Comparison of ENCODE assay signal across 8 cellular contexts in the genomic region with DNA sequence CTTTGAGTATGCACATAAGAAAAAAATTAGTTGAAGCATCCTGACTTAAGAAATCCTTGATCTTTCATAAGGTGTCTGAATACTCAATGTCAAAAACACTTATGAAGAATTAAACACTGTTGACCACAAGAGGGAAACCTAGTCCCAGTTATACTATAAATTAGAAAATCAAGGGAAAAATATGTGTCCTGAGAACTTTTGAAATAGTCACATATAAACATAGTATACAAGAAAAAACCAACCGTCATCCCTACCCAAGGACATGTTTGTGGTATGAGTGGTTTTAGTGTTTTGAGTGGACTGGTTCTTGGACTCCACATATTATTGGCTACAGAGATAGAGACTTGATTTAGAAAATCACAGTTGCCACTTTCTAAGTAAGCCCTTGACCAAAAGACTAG. TPM values are rescaled to one million over a fixed set of nuclear protein-coding genes. Genes with fewer than 3 reads are reported as not detected.
A peak's percentile ranks its signal among the peaks of the same experiment; 100 is the strongest.
DNase-seq lines count a peak whose midpoint lies in the region; ATAC-seq, FAIRE-seq and TF ChIP-seq lines count a peak whose summit lies in the region.

No MANE protein-coding gene starts in this region.

- POLR2A ChIA-PET in Caco-2 (lab: Charles Lee) (no interaction called here), K562 (lab: Yijun Ruan, JAX) (no interaction called here)

- TF ChIP-seq CTCF in Caco-2 (IDR thresholded peaks at IDR 0.05; ENCODE audit: insufficient read depth in 1 of 2, low read depth in 1 of 2, low read length in 1 of 2, severe bottlenecking in 1 of 2, unreplicated experiment in 1 of 2) (peak; percentile 11 to 50), K562 (IDR thresholded peaks at IDR 0.05 in 2 of 3, conservative IDR thresholded peaks at IDR 0.05 in 1 of 3; ENCODE audit: insufficient read depth in 2 of 3, low read depth in 1 of 3, low read length in 3 of 3) (peak in 2 of 3 experiments; percentile 30 to 72; a peak in 3 of 6 replicates), lung (IDR thresholded peaks at IDR 0.05; ENCODE audit: control extremely low read depth, extremely low read depth) (peak; percentile 44)

- BruUV-seq in Caco-2 (replicated peaks; lab: Mats Ljungman, UMichigan) (no TSS peak), K562 (replicated peaks; lab: Mats Ljungman, UMichigan) (no TSS peak)

- CTCF ChIA-PET in Caco-2 (lab: Charles Lee) (interaction anchor here (0.7 kb wide), 1 partner anchor 260 kb away, joined by 3 read pairs; no protein-coding TSS in a partner anchor), K562 (lab: Yijun Ruan, JAX; ENCODE audit: low intra/inter-chr PET ratio) (interaction anchor here (0.8 to 1.9 kb wide), 8 partner anchors 11 to 552 kb away, joined by 3 to 12 read pairs (median 6); no protein-coding TSS in a partner anchor)

- in situ Hi-C loops in K562 (cut with MboI): no loop called here

- H3K4me1 ChIP-seq in Caco-2 (no peaks in the 10 kb centered on the region), K562 (replicated peaks in 1 of 2; ENCODE audit: control insufficient read depth in 2 of 2, insufficient read depth in 2 of 2, low read length in 2 of 2) (no peaks in the 10 kb centered on the region), lung (ENCODE audit: control insufficient read depth in 2 of 2, insufficient read depth in 2 of 2, low read length in 2 of 2) (no peaks in the 10 kb centered on the region)

- WGBS in K562 (ENCODE audit: insufficient coverage, low coverage, missing lambda C conversion rate): 0% methylated on average over 1 of the region's 1 CpG
- WGBS in lung, 2 donors: 0% methylated on average over 1 of the region's 1 CpG

- H3K4me3 Mint-ChIP-seq in Caco-2 (ENCODE audit: unreplicated experiment): no peak overlapping the region

- H3K9me3 ChIP-seq in Caco-2 (no peaks in the 10 kb centered on the region; the same call in 1 of the 2 replicates), K562 (replicated peaks; ENCODE audit: control insufficient read depth, insufficient read depth, low read depth, low read length) (no peaks in the 10 kb centered on the region), lung (ENCODE audit: control insufficient read depth in 2 of 2, insufficient read depth in 1 of 2, low read length in 1 of 2) (peaks cover 0 to 2% of the 10 kb centered on the region in 2 donors)

- H3K27ac ChIP-seq in K562 (ENCODE audit: extremely low read depth, low read depth, low read length): no peak overlapping the region
- H3K27ac ChIP-seq in lung (ENCODE audit: low read depth in 1 of 2, low read length in 1 of 2): no peak overlapping the region

- H3K27me3 Mint-ChIP-seq in Caco-2 (ENCODE audit: insufficient read depth, unreplicated experiment): peaks cover 15% of the 10 kb centered on the region

- no peak for TF ChIP-seq POLR2A in K562 (conservative IDR thresholded peaks at IDR 0.05)

- TF ChIP-seq EP300 in K562 (IDR thresholded peaks at IDR 0.05; ENCODE audit: low read length): no peak

- H3K27ac Mint-ChIP-seq in Caco-2 (ENCODE audit: unreplicated experiment): no peak overlapping the region

- no peak overlapping the region for H3K4me2 ChIP-seq in K562 (ENCODE audit: insufficient read depth, low read length)

- H3K4me1 Mint-ChIP-seq in Caco-2 (ENCODE audit: low read depth, unreplicated experiment): no peaks in the 10 kb centered on the region

- H3K27me3 ChIP-seq in Caco-2 (replicated peaks; ENCODE audit: control insufficient read depth, insufficient read depth, low read length) (no peaks in the 10 kb centered on the region), K562 (ENCODE audit: control insufficient read depth in 2 of 2, insufficient read depth in 2 of 2, low read length in 2 of 2) (no peaks in the 10 kb centered on the region), lung (ENCODE audit: control insufficient read depth, insufficient read depth) (no peaks in the 10 kb centered on the region)

- H3K36me3 ChIP-seq in Caco-2 (ENCODE audit: control insufficient read depth, insufficient read depth, low read length): no peaks in the 10 kb centered on the region
- no peaks in the 10 kb centered on the region for H3K36me3 ChIP-seq in K562 (ENCODE audit: control insufficient read depth, insufficient read depth, low read length)
- H3K36me3 ChIP-seq in lung (ENCODE audit: control insufficient read depth in 2 of 2, insufficient read depth in 2 of 2, low read length in 2 of 2): no peaks in the 10 kb centered on the region

- H3K9me3 Mint-ChIP-seq in Caco-2 (ENCODE audit: unreplicated experiment): no peaks in the 10 kb centered on the region

- no peak overlapping the region for H3K9ac ChIP-seq in K562 (ENCODE audit: insufficient read depth in 1 of 2, low read depth in 2 of 2, low read length in 2 of 2)

- H3K4me3 ChIP-seq in Caco-2 (ENCODE audit: low read depth, low read length) (no peak overlapping the region), K562 (no peak overlapping the region), lung (no peak overlapping the region)

- no peaks in the 10 kb centered on the region for H3K36me3 Mint-ChIP-seq in Caco-2 (ENCODE audit: insufficient read depth, unreplicated experiment)

- H3K79me2 ChIP-seq in K562 (ENCODE audit: control insufficient read depth, insufficient read depth, low read length): no peaks in the 10 kb centered on the region

- intact Hi-C loops in Caco-2 (cut with micrococcal nuclease; ENCODE audit: unreplicated experiment) (loop anchor here (1.0 to 5.0 kb wide), 2 partner anchors 270 to 354 kb away; no protein-coding TSS in a partner anchor), K562 (cut with micrococcal nuclease) (loop anchor here (5.0 kb wide), 1 partner anchor 270 kb away; no protein-coding TSS in a partner anchor)

- H2AFZ ChIP-seq in K562 (ENCODE audit: low read depth, low read length): no peak overlapping the region

- H4K20me1 ChIP-seq in K562 (replicated peaks; ENCODE audit: control insufficient read depth, insufficient read depth, low read length): no peaks in the 10 kb centered on the region

- DNase-seq in Caco-2 (no peak), KG1 (lab: John Stamatoyannopoulos, UW) (peak; percentile 22), K562 (ENCODE audit: extremely low read depth in 1 of 4, low spot score in 3 of 4) (peak in 2 of 4 experiments; percentile 22 to 29), lung (ENCODE audit: low spot score) (no peak), NCI-H2029 treated with DMSO at 0.1 percent for 48 hours (lab: John Stamatoyannopoulos, UW) (no peak), AG20443 (ENCODE audit: low spot score) (no peak), activated gamma-delta T cell (lab: John Stamatoyannopoulos, UW) (no peak)

- ATAC-seq in K562: no peak
- no peak for ATAC-seq in lung (ENCODE audit: insufficient read depth, low FRiP score)
- ATAC-seq in HG03280 (IDR thresholded peaks at IDR 0.05; ENCODE audit: unreplicated experiment): no peak

- peak; percentile 81 to 82 for TF ChIP-seq RAD21 in K562 (CRISPR knock-in tag; conservative IDR thresholded peaks at IDR 0.05 in 1 of 2, IDR thresholded peaks at IDR 0.05 in 1 of 2)

- no peaks in the 10 kb centered on the region for H3K9me1 ChIP-seq in K562 (ENCODE audit: control insufficient read depth, insufficient read depth, low read length)

- FAIRE-seq in K562 (lab: Jason Lieb, UNC): peak; percentile 66

TF ChIP-seq in K562, 482 proteins besides CTCF, POLR2A, EP300 and RAD21 (continues in another document):
- TF ChIP-seq ESRRB (CRISPR knock-in tag; IDR thresholded peaks at IDR 0.05; ENCODE audit: borderline replicate concordance): no peak
- TF ChIP-seq ZNF165 (CRISPR knock-in tag; IDR thresholded peaks at IDR 0.05; ENCODE audit: borderline replicate concordance): no peak
- no peak for TF ChIP-seq RBM14 (IDR thresholded peaks at IDR 0.05; ENCODE audit: borderline replicate concordance, insufficient read depth, low read depth, low read length)

RNA-seq across cellular contexts. Expression of a gene that starts 7.6 kb away (rescaled TPM):
- not detected in 2 replicates for total RNA-seq in Caco-2 (2022)
- total RNA-seq in K562 (2011; cell fraction: chromatin; rRNA removed; ENCODE audit: low replicate concordance): not detected in 2 replicates
- total RNA-seq in K562 (2011; cell fraction: nucleolus; rRNA removed): not detected in 2 replicates
- not detected in 2 replicates for total RNA-seq in K562 (2011; cell fraction: nucleoplasm; rRNA removed)
- total RNA-seq in K562 (2014; rRNA removed): not detected in 2 replicates
- not detected in 2 replicates for total RNA-seq in K562 (2014; rRNA removed; fragmentation: Illumina TruSeq; extraction: Trizol)
- total RNA-seq in K562 (2015; rRNA removed; fragmentation: Illumina TruSeq; extraction: Trizol): 0.34 and 0.47 TPM in 2 replicates
- 1.8 and 2.4 TPM in 2 replicates for total RNA-seq in K562 (2021)
- not detected in 2 replicates for polyA plus RNA-seq in K562 (2011; rRNA removed)
- not detected in 2 replicates for polyA plus RNA-seq in K562 (2011; cell fraction: cytosol; rRNA removed)
- polyA plus RNA-seq in K562 (2011; cell fraction: nucleus; rRNA removed): not detected in 2 replicates
- 0.05 and 0.42 TPM in 2 replicates for polyA plus RNA-seq in K562 (2012)
- 0.53 TPM in 1 of 2 replicates, not detected in the other for polyA plus RNA-seq in K562 (2014; fragmentation: Illumina TruSeq; extraction: Trizol)
- polyA plus RNA-seq in K562 (2014; fragmentation: Nextera tagmentation; extraction: Ambion mirVana): under 1 TPM; 0.18 to 0.31 TPM
- polyA plus RNA-seq in K562 (2014; rRNA removed): 0.41 and 0.80 TPM in 2 replicates
- 0.15 TPM in 1 of 2 replicates, not detected in the other for polyA minus RNA-seq in K562 (2011; rRNA and poly(A)+ RNA removed)
- not detected in 2 replicates for polyA minus RNA-seq in K562 (2011; cell fraction: cytosol; rRNA and poly(A)+ RNA removed)
- polyA minus RNA-seq in K562 (2011; cell fraction: nucleus; rRNA and poly(A)+ RNA removed): not detected in 2 replicates
- 100 to 1,000 TPM; 421 to 991 TPM for total RNA-seq in lung
- polyA plus RNA-seq in lung: 1,000 to 10,000 TPM in 1 of 2 donors, 100 to 1,000 TPM in 1; 760 to 1,160 TPM

RNA-seq across cellular contexts. Expression of a gene that starts 25.1 kb away (rescaled TPM):
- total RNA-seq in Caco-2 (2022) (not detected in 2 replicates), K562 (2014; rRNA removed) (not detected in 2 replicates), K562 (2014; rRNA removed; fragmentation: Illumina TruSeq; extraction: Trizol) (not detected in 2 replicates), K562 (2015; rRNA removed; fragmentation: Illumina TruSeq; extraction: Trizol) (not detected in 2 replicates), K562 (2021) (not detected in 2 replicates), lung (not detected)
- total RNA-seq in K562 (2011; cell fraction: chromatin; rRNA removed; ENCODE audit: low replicate concordance): not detected in 2 replicates
- total RNA-seq in K562 (2011; cell fraction: nucleolus; rRNA removed): not detected in 2 replicates
- not detected in 2 replicates for total RNA-seq in K562 (2011; cell fraction: nucleoplasm; rRNA removed)
- polyA plus RNA-seq in K562 (2011; rRNA removed) (not detected in 2 replicates), K562 (2014; fragmentation: Illumina TruSeq; extraction: Trizol) (not detected in 2 replicates), K562 (2014; fragmentation: Nextera tagmentation; extraction: Ambion mirVana) (not detected), K562 (2014; rRNA removed) (not detected in 2 replicates), lung (not detected)
- not detected in 2 replicates for polyA plus RNA-seq in K562 (2011; cell fraction: cytosol; rRNA removed)
- polyA plus RNA-seq in K562 (2011; cell fraction: nucleus; rRNA removed): not detected in 2 replicates
- not detected in 2 replicates for polyA plus RNA-seq in K562 (2012)
- not detected in 2 replicates for polyA minus RNA-seq in K562 (2011; rRNA and poly(A)+ RNA removed)
- polyA minus RNA-seq in K562 (2011; cell fraction: cytosol; rRNA and poly(A)+ RNA removed): not detected in 2 replicates
- not detected in 2 replicates for polyA minus RNA-seq in K562 (2011; cell fraction: nucleus; rRNA and poly(A)+ RNA removed)

Comparison
In these comparisons a context has a peak if more than half of its experiments do, and no peak if none do; other contexts are left out.
1. RNA of a gene that starts 7.6 kb away (total RNA-seq): 421 to 991 TPM in lung; 0.34 to 2.4 TPM in K562 and not detected in Caco-2; every median in the first group is over 100 times any median in the second.
2. Peak in every context shown above with its lines, with median percentiles within 50 percentile points of each other: CTCF ChIP-seq.